In the genomic region with DNA sequence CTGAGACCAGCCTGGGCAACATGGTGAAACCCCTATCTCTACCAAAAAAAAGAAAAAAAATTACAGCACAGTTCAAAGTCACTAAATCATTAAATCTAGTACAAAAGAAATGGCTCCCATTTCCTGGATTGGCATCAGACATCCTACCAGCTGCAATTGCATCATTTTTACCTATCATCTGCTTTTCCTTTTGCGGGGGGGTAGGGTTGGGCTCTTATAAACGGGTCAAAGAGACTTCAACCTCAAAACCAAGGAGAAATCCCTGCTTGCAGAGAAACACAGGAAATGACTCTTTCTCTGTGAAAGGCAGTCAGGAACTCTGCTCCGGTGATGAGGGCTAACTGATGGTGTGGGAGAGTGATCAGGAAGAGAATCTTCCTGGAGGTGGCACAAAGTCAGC, we compare ENCODE assay signal across 15 cellular contexts. TPM values are rescaled to one million over a fixed set of nuclear protein-coding genes. Genes with fewer than 3 reads are reported as not detected.
DNase-seq lines count a peak whose midpoint lies in the region; ATAC-seq and TF ChIP-seq lines count a peak whose summit lies in the region.
"Had no signal": no experiment of that assay in that cellular context is flagged by ENCODE, and none has a peak within 500 bp of the region (broad histone marks: within the 10 kb centered on the region; RNA-seq: fewer than 3 reads in every experiment).

No MANE protein-coding gene starts in this region.

- POLR2A ChIA-PET in activated CD4-positive, alpha-beta T cell treated with anti-CD3 and anti-CD28 coated beads, Interleukin-2, amount 10 ng/mL, durations not matched to agents 7 days and 5 days (lab: Charles Lee), result no interaction called here
- POLR2A ChIA-PET in PC-9 (lab: Charles Lee; ENCODE audit: unreplicated experiment), result no interaction called here

- H3F3A ChIP-seq in PC-9 (ENCODE audit: insufficient read depth, low read depth), result peaks cover 51% of the 10 kb centered on the region

- H3K9me3 ChIP-seq in PC-9 (ENCODE audit: insufficient read depth, low read depth), result peaks cover 6% of the 10 kb centered on the region; the same call in 1 of the 2 replicates
- H3K9me3 ChIP-seq in ascending aorta, result no peaks in the 10 kb centered on the region

- H3K36me3 ChIP-seq in PC-9 (ENCODE audit: low read depth) (no peaks in the 10 kb centered on the region), ascending aorta (no peaks in the 10 kb centered on the region)
- H3K36me3 ChIP-seq: left lung had no signal

- TF ChIP-seq CTCF in PC-9 (conservative IDR thresholded peaks at IDR 0.05) (no peak), ascending aorta (IDR thresholded peaks at IDR 0.05) (no peak)

- H3K27me3 ChIP-seq in PC-9 (ENCODE audit: insufficient read depth, low read depth) (no peaks in the 10 kb centered on the region), ascending aorta (no peaks in the 10 kb centered on the region)
- H3K27me3 ChIP-seq: left lung had no signal

- H3K27ac Mint-ChIP-seq in activated CD4-positive, alpha-beta T cell treated with anti-CD3 and anti-CD28 coated beads, Interleukin-2, amount 10 ng/mL, durations not matched to agents 7 days and 5 days, result peak overlapping the region; percentile 44
- H3K27ac Mint-ChIP-seq in stimulated activated naive B cell treated with anti-CD40 and anti-IgM and Interleukin-4, amounts not matched to agents 10 μg/mL and 1 μg/mL and 100 μg/mL, for 72 hours, result peak overlapping the region; percentile 65
- H3K27ac Mint-ChIP-seq: type B pancreatic cell had no signal

- no peaks in the 10 kb centered on the region for H3K9me2 ChIP-seq in PC-9 (ENCODE audit: insufficient read depth)

- peak overlapping the region; percentile 98 for H3K27ac ChIP-seq in PC-9
- H3K27ac ChIP-seq in epithelial cell of prostate, result peak overlapping the region; percentile 98
- no peak overlapping the region for H3K27ac ChIP-seq in ascending aorta
- H3K27ac ChIP-seq: left lung had no signal

- H3K4me3 ChIP-seq in PC-9, result no peak overlapping the region
- H3K4me3 ChIP-seq in ascending aorta, result no peak overlapping the region
- H3K4me3 ChIP-seq: left lung had no signal

- intact Hi-C loops in PC-9 (cut with micrococcal nuclease; ENCODE audit: unreplicated experiment) (no loop called here), ascending aorta (cut with DNase I) (no loop called here)

- no peaks in the 10 kb centered on the region for H4K20me1 ChIP-seq in PC-9 (ENCODE audit: insufficient read depth)

- no peak overlapping the region for H3K4me3 Mint-ChIP-seq in activated CD4-positive, alpha-beta T cell treated with anti-CD3 and anti-CD28 coated beads, Interleukin-2, amount 10 ng/mL, durations not matched to agents 7 days and 5 days
- no peak overlapping the region for H3K4me3 Mint-ChIP-seq in stimulated activated naive B cell treated with anti-CD40 and anti-IgM and Interleukin-4, amounts not matched to agents 10 μg/mL and 1 μg/mL and 100 μg/mL, for 72 hours
- H3K4me3 Mint-ChIP-seq: type B pancreatic cell had no signal

- DNase-seq in activated CD4-positive, alpha-beta T cell treated with anti-CD3 and anti-CD28 coated beads, Interleukin-2, amount 10 ng/mL, durations not matched to agents 7 days and 5 days, result no peak
- DNase-seq in activated CD4-positive, alpha-beta T cell treated with anti-CD3 and anti-CD28 coated beads, Interleukin-2, amount 50 U/mL, for 1 hour, result no peak
- DNase-seq in PC-9, result peak in 1 of 2 experiments; percentile 71
- no peak for DNase-seq in epithelial cell of prostate (ENCODE audit: low read depth, low spot score)
- DNase-seq in stimulated activated naive B cell treated with anti-CD40 and anti-IgM and Interleukin-4, amounts not matched to agents 10 μg/mL and 1 μg/mL and 100 μg/mL, for 72 hours, result no peak
- no peak for DNase-seq in NCI-H1436 (lab: John Stamatoyannopoulos, UW)
- DNase-seq in foreskin melanocyte, result no peak
- no peak for DNase-seq in ascending aorta (ENCODE audit: low spot score in 2 of 2)
- DNase-seq: activated naive CD4-positive, alpha-beta T cell; DMS153; left lung; NCI-H1930; occipital lobe; T-helper 1 cell had no signal

- H2AFZ ChIP-seq in PC-9, result no peak overlapping the region; the same call in 1 of the 2 replicates

- H3K36me3 Mint-ChIP-seq in activated CD4-positive, alpha-beta T cell treated with anti-CD3 and anti-CD28 coated beads, Interleukin-2, amount 10 ng/mL, durations not matched to agents 7 days and 5 days (ENCODE audit: low read depth), result peaks cover 11% of the 10 kb centered on the region
- peaks cover 3 to 6% of the 10 kb centered on the region in 2 donors for H3K36me3 Mint-ChIP-seq in stimulated activated naive B cell treated with anti-CD40 and anti-IgM and Interleukin-4, amounts not matched to agents 10 μg/mL and 1 μg/mL and 100 μg/mL, for 72 hours
- H3K36me3 Mint-ChIP-seq: type B pancreatic cell had no signal

- ATAC-seq in stimulated activated naive B cell treated with anti-CD40 and anti-IgM and Interleukin-4, amounts not matched to agents 10 μg/mL and 1 μg/mL and 100 μg/mL, for 72 hours (replicated peaks), result no peak
- ATAC-seq: left lung had no signal

- peaks cover 55% of the 10 kb centered on the region for H3K4me1 ChIP-seq in PC-9 (replicated peaks; ENCODE audit: insufficient read depth)
- H3K4me1 ChIP-seq in ascending aorta, result peaks cover 0 to 13% of the 10 kb centered on the region in 2 donors

- CTCF ChIA-PET in activated CD4-positive, alpha-beta T cell treated with anti-CD3 and anti-CD28 coated beads, Interleukin-2, amount 10 ng/mL, durations not matched to agents 7 days and 5 days (lab: Charles Lee), result interaction anchor here (0.7 kb wide), 1 partner anchor 334 kb away, joined by 3 read pairs; no protein-coding TSS in a partner anchor
- CTCF ChIA-PET in PC-9 (lab: Charles Lee), result interaction anchor here (0.5 to 0.7 kb wide), 4 partner anchors 134 to 225 kb away, joined by 3 to 25 read pairs (median 16); no protein-coding TSS in a partner anchor

- H3K4me2 ChIP-seq in PC-9, result peak overlapping the region; percentile 67

- no TSS peak for BruUV-seq in PC-9 (replicated peaks; lab: Mats Ljungman, UMichigan)

- H3K9me3 Mint-ChIP-seq in activated CD4-positive, alpha-beta T cell treated with anti-CD3 and anti-CD28 coated beads, Interleukin-2, amount 10 ng/mL, durations not matched to agents 7 days and 5 days, result peaks cover 10% of the 10 kb centered on the region
- peaks cover 6% of the 10 kb centered on the region in 2 donors for H3K9me3 Mint-ChIP-seq in stimulated activated naive B cell treated with anti-CD40 and anti-IgM and Interleukin-4, amounts not matched to agents 10 μg/mL and 1 μg/mL and 100 μg/mL, for 72 hours

- H3K27me3 Mint-ChIP-seq in activated CD4-positive, alpha-beta T cell treated with anti-CD3 and anti-CD28 coated beads, Interleukin-2, amount 10 ng/mL, durations not matched to agents 7 days and 5 days, result peaks cover 6% of the 10 kb centered on the region
- peaks cover 5 to 8% of the 10 kb centered on the region in 2 donors for H3K27me3 Mint-ChIP-seq in stimulated activated naive B cell treated with anti-CD40 and anti-IgM and Interleukin-4, amounts not matched to agents 10 μg/mL and 1 μg/mL and 100 μg/mL, for 72 hours

- H3K79me2 ChIP-seq in PC-9 (ENCODE audit: low read depth), result peaks cover 7% of the 10 kb centered on the region; the same call in 1 of the 2 replicates

- H3K4me1 Mint-ChIP-seq in activated CD4-positive, alpha-beta T cell treated with anti-CD3 and anti-CD28 coated beads, Interleukin-2, amount 10 ng/mL, durations not matched to agents 7 days and 5 days, result peaks cover 37% of the 10 kb centered on the region
- peaks cover 17 to 46% of the 10 kb centered on the region in 2 donors for H3K4me1 Mint-ChIP-seq in stimulated activated naive B cell treated with anti-CD40 and anti-IgM and Interleukin-4, amounts not matched to agents 10 μg/mL and 1 μg/mL and 100 μg/mL, for 72 hours

RNA-seq across cellular contexts. Expression of a gene that starts 45.3 kb away (rescaled TPM):
- total RNA-seq in activated CD4-positive, alpha-beta T cell treated with anti-CD3 and anti-CD28 coated beads, Interleukin-2, amount 10 ng/mL, durations not matched to agents 7 days and 5 days, result 1 to 10 TPM; 2.1 to 2.8 TPM
- total RNA-seq in PC-9 (2021), result not detected in 2 replicates
- not detected for total RNA-seq in ascending aorta

Comparison
In these comparisons a context has a peak if more than half of its experiments do, and no peak if none do; other contexts are left out.
1. H3K27ac ChIP-seq: peak in PC-9 (single experiment) and epithelial cell of prostate (single experiment); none in ascending aorta (0 of 2).